1 cellular context compared by ENCODE assay signal in the genomic region with DNA sequence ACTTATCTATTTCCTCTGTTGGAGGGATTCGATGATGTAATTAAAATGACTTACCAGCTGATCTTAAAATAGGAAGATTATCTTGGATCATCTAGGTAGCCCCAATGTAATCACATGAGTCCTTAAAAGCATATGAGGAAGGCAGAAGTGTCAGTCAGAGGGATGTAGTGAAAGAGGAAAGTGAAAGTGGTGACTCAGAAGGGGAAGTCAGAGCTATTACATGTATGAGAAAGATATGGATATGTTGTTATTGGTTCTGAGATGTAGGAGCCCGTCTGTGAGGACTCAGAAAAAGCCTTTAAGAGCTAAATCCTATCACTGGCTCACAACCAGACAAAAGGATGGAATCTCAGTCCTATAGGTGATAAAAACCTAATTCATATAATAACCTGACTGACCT.
TF ChIP-seq lines count a peak whose summit lies in the region.

No MANE protein-coding gene starts in this region.

TF ChIP-seq in GM23338, 12 proteins besides CTCF, POLR2A, EP300 and RAD21 (continued from another document):
- TF ChIP-seq, protein P1, sequence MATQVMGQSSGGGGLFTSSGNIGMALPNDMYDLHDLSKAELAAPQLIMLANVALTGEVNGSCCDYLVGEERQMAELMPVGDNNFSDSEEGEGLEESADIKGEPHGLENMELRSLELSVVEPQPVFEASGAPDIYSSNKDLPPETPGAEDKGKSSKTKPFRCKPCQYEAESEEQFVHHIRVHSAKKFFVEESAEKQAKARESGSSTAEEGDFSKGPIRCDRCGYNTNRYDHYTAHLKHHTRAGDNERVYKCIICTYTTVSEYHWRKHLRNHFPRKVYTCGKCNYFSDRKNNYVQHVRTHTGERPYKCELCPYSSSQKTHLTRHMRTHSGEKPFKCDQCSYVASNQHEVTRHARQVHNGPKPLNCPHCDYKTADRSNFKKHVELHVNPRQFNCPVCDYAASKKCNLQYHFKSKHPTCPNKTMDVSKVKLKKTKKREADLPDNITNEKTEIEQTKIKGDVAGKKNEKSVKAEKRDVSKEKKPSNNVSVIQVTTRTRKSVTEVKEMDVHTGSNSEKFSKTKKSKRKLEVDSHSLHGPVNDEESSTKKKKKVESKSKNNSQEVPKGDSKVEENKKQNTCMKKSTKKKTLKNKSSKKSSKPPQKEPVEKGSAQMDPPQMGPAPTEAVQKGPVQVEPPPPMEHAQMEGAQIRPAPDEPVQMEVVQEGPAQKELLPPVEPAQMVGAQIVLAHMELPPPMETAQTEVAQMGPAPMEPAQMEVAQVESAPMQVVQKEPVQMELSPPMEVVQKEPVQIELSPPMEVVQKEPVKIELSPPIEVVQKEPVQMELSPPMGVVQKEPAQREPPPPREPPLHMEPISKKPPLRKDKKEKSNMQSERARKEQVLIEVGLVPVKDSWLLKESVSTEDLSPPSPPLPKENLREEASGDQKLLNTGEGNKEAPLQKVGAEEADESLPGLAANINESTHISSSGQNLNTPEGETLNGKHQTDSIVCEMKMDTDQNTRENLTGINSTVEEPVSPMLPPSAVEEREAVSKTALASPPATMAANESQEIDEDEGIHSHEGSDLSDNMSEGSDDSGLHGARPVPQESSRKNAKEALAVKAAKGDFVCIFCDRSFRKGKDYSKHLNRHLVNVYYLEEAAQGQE (IDR thresholded peaks at IDR 0.05; ENCODE audit: unreplicated experiment) = no peak
TF ChIP-seq in GM23338: peak in this region for 0.
